ENCODE assay signal across 8 cellular contexts in genomic region chr1:202615501-202616354, GRCh38.
DNase-seq lines count a peak whose midpoint lies in the region; ATAC-seq and TF ChIP-seq lines count a peak whose summit lies in the region.

No MANE protein-coding gene starts in this region.

- POLR2A ChIA-PET in RWPE1 (lab: Yijun Ruan, JAX; ENCODE audit: low non-redundant PET), result no interaction called here

- H3K9me3 Mint-ChIP-seq in stimulated activated naive B cell treated with anti-CD40 and anti-IgM and Interleukin-4, amounts not matched to agents 10 μg/mL and 1 μg/mL and 100 μg/mL, for 72 hours, result no peaks in the 10 kb centered on the region

- peak overlapping the region; percentile 48 for H3K27ac Mint-ChIP-seq in stimulated activated naive B cell treated with anti-CD40 and anti-IgM and Interleukin-4, amounts not matched to agents 10 μg/mL and 1 μg/mL and 100 μg/mL, for 72 hours

- H3K27ac ChIP-seq in SJSA1 (peak overlapping the region; percentile 93), RWPE1 (no peak overlapping the region; the same call in 1 of the 2 replicates)

- peaks cover 44 to 64% of the 10 kb centered on the region in 2 donors for H3K4me1 Mint-ChIP-seq in stimulated activated naive B cell treated with anti-CD40 and anti-IgM and Interleukin-4, amounts not matched to agents 10 μg/mL and 1 μg/mL and 100 μg/mL, for 72 hours

- H3K27me3 Mint-ChIP-seq in stimulated activated naive B cell treated with anti-CD40 and anti-IgM and Interleukin-4, amounts not matched to agents 10 μg/mL and 1 μg/mL and 100 μg/mL, for 72 hours, result peaks cover 2 to 16% of the 10 kb centered on the region in 2 donors

- no peaks in the 10 kb centered on the region for H3K9me3 ChIP-seq in SJSA1 (replicated peaks)

- H3K36me3 ChIP-seq in SJSA1, result no peaks in the 10 kb centered on the region

- peak overlapping the region; percentile 73 to 80 for H3K4me3 Mint-ChIP-seq in stimulated activated naive B cell treated with anti-CD40 and anti-IgM and Interleukin-4, amounts not matched to agents 10 μg/mL and 1 μg/mL and 100 μg/mL, for 72 hours

- CTCF ChIA-PET in RWPE1 (lab: Yijun Ruan, JAX), result interaction anchor here (0.6 to 1.3 kb wide), 4 partner anchors 13 to 114 kb away, joined by 4 to 5 read pairs (median 4); no protein-coding TSS in a partner anchor

- DNase-seq in A172 (ENCODE audit: low spot score) (peak; percentile 77), SJSA1 (ENCODE audit: low read depth in 1 of 2, low spot score in 2 of 2) (peak; percentile 93), head of caudate nucleus (peak in 24 of 42 donors; percentile 10 to 73 (median 43)), RWPE1 (ENCODE audit: low spot score) (no peak)
- peak; percentile 76 for DNase-seq in stimulated activated naive B cell treated with anti-CD40 and anti-IgM and Interleukin-4, amounts not matched to agents 10 μg/mL and 1 μg/mL and 100 μg/mL, for 72 hours
- DNase-seq in activated CD4-positive, alpha-beta T cell treated with anti-CD3 and anti-CD28 coated beads, Interleukin-2, amount 50 U/mL, for 4 hours, result no peak

- H3K4me3 ChIP-seq in SJSA1, result no peak overlapping the region

- no peaks in the 10 kb centered on the region for H3K36me3 Mint-ChIP-seq in stimulated activated naive B cell treated with anti-CD40 and anti-IgM and Interleukin-4, amounts not matched to agents 10 μg/mL and 1 μg/mL and 100 μg/mL, for 72 hours

- intact Hi-C loops in head of caudate nucleus (cut with DNase I), result no loop called here

- peak; percentile 73 for ATAC-seq in GM18907 (IDR thresholded peaks at IDR 0.05; ENCODE audit: unreplicated experiment)
- ATAC-seq in HG03060 (IDR thresholded peaks at IDR 0.05; ENCODE audit: low read depth, unreplicated experiment), result peak; percentile 69
- peak; percentile 84 to 89 for ATAC-seq in stimulated activated naive B cell treated with anti-CD40 and anti-IgM and Interleukin-4, amounts not matched to agents 10 μg/mL and 1 μg/mL and 100 μg/mL, for 72 hours (replicated peaks)

- peaks cover 45% of the 10 kb centered on the region for H3K4me1 ChIP-seq in SJSA1 (replicated peaks)

- no peaks in the 10 kb centered on the region for H3K27me3 ChIP-seq in SJSA1 (replicated peaks)

- no peak for TF ChIP-seq CTCF in RWPE1 (conservative IDR thresholded peaks at IDR 0.05; ENCODE audit: low read depth)

Comparison
In these comparisons a context has a peak if more than half of its experiments do, and no peak if none do; other contexts are left out.
1. DNase-seq: peak in A172 (single experiment), SJSA1 (2 of 2), head of caudate nucleus (24 of 42) and stimulated activated naive B cell treated with anti-CD40 and anti-IgM and Interleukin-4, amounts not matched to agents 10 μg/mL and 1 μg/mL and 100 μg/mL, for 72 hours (single experiment); none in activated CD4-positive, alpha-beta T cell treated with anti-CD3 and anti-CD28 coated beads, Interleukin-2, amount 50 U/mL, for 4 hours (0 of 2) and RWPE1 (single experiment).
2. Peak in every context shown above with its lines, with median percentiles within 50 percentile points of each other: ATAC-seq.